ENCODE assay signal across 1 cellular context in genomic region chr13:79282508-79282907, GRCh38.
TF ChIP-seq lines count a peak whose summit lies in the region.

No MANE protein-coding gene starts in this region.

TF ChIP-seq in GM23338, 12 proteins besides CTCF, POLR2A, EP300 and RAD21 (continued from another document):
- no peak for TF ChIP-seq REST (IDR thresholded peaks at IDR 0.05; ENCODE audit: unreplicated experiment)
- TF ChIP-seq ZNF462 (CRISPR knock-in tag; IDR thresholded peaks at IDR 0.05), result no peak
- no peak for TF ChIP-seq NANOG (IDR thresholded peaks at IDR 0.05; ENCODE audit: borderline replicate concordance)
